Comparison of ENCODE assay signal across 8 cellular contexts in the genomic region with DNA sequence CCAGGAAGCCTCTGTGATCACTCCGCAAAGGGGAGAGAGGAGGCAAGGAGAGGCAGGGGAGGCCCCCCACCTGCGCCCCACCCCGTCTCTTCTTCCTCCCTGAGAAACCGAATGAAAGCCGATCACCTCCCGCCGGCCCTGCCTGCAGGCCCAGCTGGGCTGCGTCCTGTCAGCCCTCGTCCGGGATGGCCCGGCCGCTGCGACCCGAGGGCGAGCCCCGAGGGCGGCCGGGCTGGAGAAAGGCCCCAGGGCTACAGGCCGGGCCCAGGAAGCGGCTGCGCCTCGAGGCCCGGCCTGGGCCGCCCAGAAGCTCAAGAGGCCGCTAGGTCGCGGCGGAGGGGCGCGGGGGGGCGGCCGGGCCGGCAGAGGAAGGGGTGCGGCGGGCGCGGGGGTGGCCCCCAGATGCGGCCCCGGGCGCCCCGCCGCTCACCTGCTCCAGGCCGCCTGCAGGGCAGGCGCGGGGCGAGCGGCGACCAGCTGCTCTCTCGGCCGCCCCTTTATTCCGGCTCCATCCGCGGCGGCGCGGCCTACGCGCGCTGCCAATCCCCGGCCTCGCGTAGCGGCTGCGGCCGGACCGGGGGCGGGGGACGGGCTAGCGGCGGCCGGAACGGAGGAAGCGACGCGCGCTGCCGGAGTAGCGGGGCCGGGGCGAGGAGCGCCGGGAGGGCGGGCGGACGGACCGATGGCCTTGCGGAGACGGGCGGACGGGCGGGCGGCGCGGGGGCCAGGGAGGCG. TPM values are rescaled to one million over a fixed set of nuclear protein-coding genes. Genes with fewer than 3 reads are reported as not detected.
DNase-seq lines count a peak whose midpoint lies in the region; ATAC-seq and TF ChIP-seq lines count a peak whose summit lies in the region.

A gene (minus strand): TSS at position 702 of the 735 bp plus-strand sequence. CDS start 2,407 bp downstream, outside the sequence.

- peak within 1 kb of the TSS; percentile 93 for H3K27ac Mint-ChIP-seq in activated CD4-positive, alpha-beta T cell treated with anti-CD3 and anti-CD28 coated beads, Interleukin-2, amount 10 ng/mL, durations not matched to agents 7 days and 5 days

- no peak for TF ChIP-seq POLR2A in vagina (IDR thresholded peaks at IDR 0.05)

- TF ChIP-seq CTCF in vagina (IDR thresholded peaks at IDR 0.05) = no peak

- H3K4me3 ChIP-seq in SK-N-MC (peak within 1 kb of the TSS; percentile 82), mucosa of rectum (ENCODE audit: low read length in 2 of 2) (peak within 1 kb of the TSS; percentile 80 to 89), vagina (peak within 1 kb of the TSS; percentile 75 to 88)

- no peak for DNase-seq in activated CD4-positive, alpha-beta T cell treated with anti-CD3 and anti-CD28 coated beads, Interleukin-2, amount 10 ng/mL, durations not matched to agents 7 days and 5 days
- DNase-seq in activated CD4-positive, alpha-beta T cell treated with anti-CD3 and anti-CD28 coated beads for 1 hour = no peak
- DNase-seq in SK-N-MC (ENCODE audit: low read depth, low spot score) (no peak), vagina (ENCODE audit: extremely low spot score in 2 of 2) (no peak), NCI-H2081 (lab: John Stamatoyannopoulos, UW) (no peak)
- DNase-seq in effector CD4-positive, alpha-beta T cell = peak; percentile 17

- peak; percentile 23 for ATAC-seq in HG02852 (IDR thresholded peaks at IDR 0.05; ENCODE audit: unreplicated experiment)

- intact Hi-C loops in vagina (cut with DNase I) = loop anchor here (5.0 to 10.0 kb wide), 3 partner anchors 198 to 405 kb away; a partner anchor contains a TSS

- H3K4me1 Mint-ChIP-seq in activated CD4-positive, alpha-beta T cell treated with anti-CD3 and anti-CD28 coated beads, Interleukin-2, amount 10 ng/mL, durations not matched to agents 7 days and 5 days = peaks cover 66% of the 10 kb centered on the region

- no peaks in the 10 kb centered on the region for H3K27me3 Mint-ChIP-seq in activated CD4-positive, alpha-beta T cell treated with anti-CD3 and anti-CD28 coated beads, Interleukin-2, amount 10 ng/mL, durations not matched to agents 7 days and 5 days

- H3K9me3 ChIP-seq in SK-N-MC (ENCODE audit: low read depth, low read length) = no peaks in the 10 kb centered on the region
- no peaks in the 10 kb centered on the region for H3K9me3 ChIP-seq in mucosa of rectum (ENCODE audit: control insufficient read depth in 2 of 2, low read length in 2 of 2)
- H3K9me3 ChIP-seq in vagina = no peaks in the 10 kb centered on the region

- no peak within 1 kb of the TSS for H3K27ac ChIP-seq in SK-N-MC
- H3K27ac ChIP-seq in mucosa of rectum (ENCODE audit: low read depth in 2 of 2, low read length in 2 of 2) = peak within 1 kb of the TSS; percentile 67 to 92
- H3K27ac ChIP-seq in vagina = peak within 1 kb of the TSS; percentile 78

- H3K36me3 Mint-ChIP-seq in activated CD4-positive, alpha-beta T cell treated with anti-CD3 and anti-CD28 coated beads, Interleukin-2, amount 10 ng/mL, durations not matched to agents 7 days and 5 days (ENCODE audit: low read depth) = peaks cover 40% of the 10 kb centered on the region

- POLR2A ChIA-PET in activated CD4-positive, alpha-beta T cell treated with anti-CD3 and anti-CD28 coated beads, Interleukin-2, amount 10 ng/mL, durations not matched to agents 7 days and 5 days (lab: Charles Lee) = no interaction called here

- H3K36me3 ChIP-seq in SK-N-MC (ENCODE audit: insufficient read depth, low read length) (no peaks in the 10 kb centered on the region), mucosa of rectum (ENCODE audit: control insufficient read depth in 2 of 2, insufficient read depth in 2 of 2, low read length in 2 of 2) (peaks cover 15 to 23% of the 10 kb centered on the region in 2 donors), vagina (peaks cover 0 to 31% of the 10 kb centered on the region in 2 donors)

- H3K4me1 ChIP-seq in mucosa of rectum (ENCODE audit: control insufficient read depth in 2 of 2, insufficient read depth in 2 of 2, low read length in 2 of 2) (peaks cover 10 to 16% of the 10 kb centered on the region in 2 donors), vagina (peaks cover 37% of the 10 kb centered on the region)

- CTCF ChIA-PET in activated CD4-positive, alpha-beta T cell treated with anti-CD3 and anti-CD28 coated beads, Interleukin-2, amount 10 ng/mL, durations not matched to agents 7 days and 5 days (lab: Charles Lee) = interaction anchor here (0.8 to 2.7 kb wide), 13 partner anchors 10 to 424 kb away, joined by 3 to 11 read pairs (median 3); a partner anchor contains a TSS

- no peaks in the 10 kb centered on the region for H3K27me3 ChIP-seq in mucosa of rectum (ENCODE audit: control insufficient read depth in 2 of 2, insufficient read depth in 2 of 2, low read length in 2 of 2)
- no peaks in the 10 kb centered on the region for H3K27me3 ChIP-seq in vagina

- peak within 1 kb of the TSS; percentile 91 for H3K4me3 Mint-ChIP-seq in activated CD4-positive, alpha-beta T cell treated with anti-CD3 and anti-CD28 coated beads, Interleukin-2, amount 10 ng/mL, durations not matched to agents 7 days and 5 days

- H3K9ac ChIP-seq in SK-N-MC (ENCODE audit: insufficient read length) (peak within 1 kb of the TSS; percentile 55), mucosa of rectum (ENCODE audit: low read depth in 1 of 2, low read length in 2 of 2) (peak within 1 kb of the TSS; percentile 81 to 83)

- no peaks in the 10 kb centered on the region for H3K9me3 Mint-ChIP-seq in activated CD4-positive, alpha-beta T cell treated with anti-CD3 and anti-CD28 coated beads, Interleukin-2, amount 10 ng/mL, durations not matched to agents 7 days and 5 days

RNA-seq across cellular contexts. Expression of the gene that starts here (rescaled TPM):
- 10 to 100 TPM; 19.8 to 20.8 TPM for total RNA-seq in activated CD4-positive, alpha-beta T cell treated with anti-CD3 and anti-CD28 coated beads, Interleukin-2, amount 10 ng/mL, durations not matched to agents 7 days and 5 days
- total RNA-seq in vagina = 7.9 TPM
